Comparison of ENCODE assay signal across 10 cellular contexts in genomic region chr1:155938220-155938627, GRCh38. TPM values are rescaled to one million over a fixed set of nuclear protein-coding genes. Genes with fewer than 3 reads are reported as not detected.
A peak's percentile ranks its signal among the peaks of the same experiment; 100 is the strongest.
DNase-seq lines count a peak whose midpoint lies in the region; ATAC-seq and TF ChIP-seq lines count a peak whose summit lies in the region.
"Had no signal": no experiment of that assay in that cellular context is flagged by ENCODE, and none has a peak within 500 bp of the region (broad histone marks: within the 10 kb centered on the region; RNA-seq: fewer than 3 reads in every experiment).

No MANE protein-coding gene starts in this region.

- H3K9me3 ChIP-seq in lower lobe of right lung = no peaks in the 10 kb centered on the region
- H3K9me3 ChIP-seq in aorta (ENCODE audit: control insufficient read depth, low read length) = no peaks in the 10 kb centered on the region

- no peaks in the 10 kb centered on the region for H3K9me3 Mint-ChIP-seq in activated CD4-positive, alpha-beta T cell treated with anti-CD3 and anti-CD28 coated beads, Interleukin-2, amount 10 ng/mL, durations not matched to agents 24 days and 14 days
- H3K9me3 Mint-ChIP-seq: dendritic cell treated with granulocyte-macrophage colony-stimulating factor and Interleukin-4, amounts not matched to agents 40 ng/mL and 50 ng/mL, for 4 days had no signal

- H3K27ac ChIP-seq in lower lobe of right lung (no peak overlapping the region), aorta (ENCODE audit: low read depth in 1 of 2, low read length in 2 of 2) (peak overlapping the region in 1 of 2 donors; percentile 50)

- no peak for ATAC-seq in lower lobe of right lung
- ATAC-seq in aorta (ENCODE audit: low FRiP score) = peak; percentile 57
- no peak for ATAC-seq in HG03460 (IDR thresholded peaks at IDR 0.05; ENCODE audit: unreplicated experiment)

- DNase-seq in activated CD4-positive, alpha-beta T cell treated with anti-CD3 and anti-CD28 coated beads, Interleukin-2, amount 10 ng/mL, durations not matched to agents 24 days and 14 days = peak; percentile 84
- no peak for DNase-seq in activated CD4-positive, alpha-beta T cell treated with anti-CD3 and anti-CD28 coated beads for 1 hour
- DNase-seq in RKO (ENCODE audit: low spot score) (peak; percentile 79), choroid plexus epithelial cell (ENCODE audit: low read depth) (peak; percentile 83), lower lobe of right lung (no peak), aorta (no peak)

- H3K4me3 ChIP-seq in choroid plexus epithelial cell (ENCODE audit: low read depth, low read length) (no peak overlapping the region), lower lobe of right lung (no peak overlapping the region), aorta (ENCODE audit: low read length in 2 of 2) (no peak overlapping the region)

- H3K27me3 Mint-ChIP-seq in activated CD4-positive, alpha-beta T cell treated with anti-CD3 and anti-CD28 coated beads, Interleukin-2, amount 10 ng/mL, durations not matched to agents 24 days and 14 days = no peaks in the 10 kb centered on the region
- H3K27me3 Mint-ChIP-seq: dendritic cell treated with granulocyte-macrophage colony-stimulating factor and Interleukin-4, amounts not matched to agents 40 ng/mL and 50 ng/mL, for 4 days had no signal

- H3K27ac Mint-ChIP-seq in activated CD4-positive, alpha-beta T cell treated with anti-CD3 and anti-CD28 coated beads, Interleukin-2, amount 10 ng/mL, durations not matched to agents 24 days and 14 days = peak overlapping the region; percentile 7
- H3K27ac Mint-ChIP-seq: dendritic cell treated with granulocyte-macrophage colony-stimulating factor and Interleukin-4, amounts not matched to agents 40 ng/mL and 50 ng/mL, for 4 days had no signal

- H3K27me3 ChIP-seq in lower lobe of right lung (ENCODE audit: low read depth) = no peaks in the 10 kb centered on the region
- H3K27me3 ChIP-seq in aorta (ENCODE audit: control insufficient read depth in 1 of 2, insufficient read depth in 2 of 2, low read length in 1 of 2) = no peaks in the 10 kb centered on the region

- peaks cover 7% of the 10 kb centered on the region for H3K36me3 Mint-ChIP-seq in activated CD4-positive, alpha-beta T cell treated with anti-CD3 and anti-CD28 coated beads, Interleukin-2, amount 10 ng/mL, durations not matched to agents 24 days and 14 days (ENCODE audit: low read depth)

- peaks cover 30% of the 10 kb centered on the region for H3K4me1 Mint-ChIP-seq in activated CD4-positive, alpha-beta T cell treated with anti-CD3 and anti-CD28 coated beads, Interleukin-2, amount 10 ng/mL, durations not matched to agents 24 days and 14 days

- H3K36me3 ChIP-seq in lower lobe of right lung (peaks cover 4% of the 10 kb centered on the region), aorta (ENCODE audit: control insufficient read depth in 1 of 2, insufficient read depth in 2 of 2, low read length in 1 of 2) (no peaks in the 10 kb centered on the region)

- H3K4me3 Mint-ChIP-seq in activated CD4-positive, alpha-beta T cell treated with anti-CD3 and anti-CD28 coated beads, Interleukin-2, amount 10 ng/mL, durations not matched to agents 24 days and 14 days = no peak overlapping the region
- H3K4me3 Mint-ChIP-seq: dendritic cell treated with granulocyte-macrophage colony-stimulating factor and Interleukin-4, amounts not matched to agents 40 ng/mL and 50 ng/mL, for 4 days had no signal

- intact Hi-C loops in activated CD4-positive, alpha-beta T cell treated with anti-CD3 and anti-CD28 coated beads, Interleukin-2, amount 10 ng/mL, durations not matched to agents 24 days and 14 days (cut with micrococcal nuclease) = loop anchor here (1.0 kb wide), 2 partner anchors 8 to 51 kb away; no protein-coding TSS in a partner anchor
- intact Hi-C loops in lower lobe of right lung (cut with DNase I) = no loop called here
- intact Hi-C loops in aorta (cut with DNase I) = loop anchor here (1.0 to 5.0 kb wide), 3 partner anchors 51 to 129 kb away; no protein-coding TSS in a partner anchor

- TF ChIP-seq CTCF in LNCAP (IDR thresholded peaks at IDR 0.05) = peak; percentile 63
- TF ChIP-seq CTCF in choroid plexus epithelial cell (conservative IDR thresholded peaks at IDR 0.05; ENCODE audit: low read depth, low read length) = peak; percentile 78
- TF ChIP-seq CTCF in lower lobe of right lung (IDR thresholded peaks at IDR 0.05) = peak; percentile 61

- peaks cover 52% of the 10 kb centered on the region for H3K4me1 ChIP-seq in lower lobe of right lung
- peaks cover 0 to 2% of the 10 kb centered on the region in 2 donors for H3K4me1 ChIP-seq in aorta (ENCODE audit: control insufficient read depth in 1 of 2, insufficient read depth in 2 of 2, low read length in 2 of 2)

- 0% methylated on average over 1 of the region's 1 CpG for WGBS in aorta, 2 donors

RNA-seq across cellular contexts. Expression of gene RXFP4, which starts 3.2 kb away (rescaled TPM):
- total RNA-seq in activated CD4-positive, alpha-beta T cell treated with anti-CD3 and anti-CD28 coated beads, Interleukin-2, amount 10 ng/mL, durations not matched to agents 24 days and 14 days = not detected in 2 replicates
- not detected for total RNA-seq in lower lobe of right lung
- not detected for total RNA-seq in aorta
- polyA plus RNA-seq in aorta = not detected
- total RNA-seq: urinary bladder had no signal

RNA-seq across cellular contexts. Expression of gene KHDC4, which starts 4.0 kb away (rescaled TPM):
- total RNA-seq in activated CD4-positive, alpha-beta T cell treated with anti-CD3 and anti-CD28 coated beads, Interleukin-2, amount 10 ng/mL, durations not matched to agents 24 days and 14 days = 82.9 and 92.2 TPM in 2 replicates
- total RNA-seq in lower lobe of right lung = 42.8 TPM
- total RNA-seq in aorta = 10 to 100 TPM; 47.0 to 60.5 TPM
- polyA plus RNA-seq in aorta = 10 to 100 TPM in 1 of 2 donors, 1 to 10 TPM in 1; 6.8 to 49.5 TPM

RNA-seq across cellular contexts. Expression of gene RIT1, which starts 27.1 kb away (rescaled TPM):
- 17.9 and 21.7 TPM in 2 replicates for total RNA-seq in activated CD4-positive, alpha-beta T cell treated with anti-CD3 and anti-CD28 coated beads, Interleukin-2, amount 10 ng/mL, durations not matched to agents 24 days and 14 days
- total RNA-seq in lower lobe of right lung (56.4 TPM), aorta (10 to 100 TPM; 49.6 to 49.9 TPM)
- 10 to 100 TPM; 16.4 to 19.0 TPM for polyA plus RNA-seq in aorta

RNA-seq across cellular contexts. Expression of gene ARHGEF2, which starts 40.1 kb away (rescaled TPM):
- 189 and 198 TPM in 2 replicates for total RNA-seq in activated CD4-positive, alpha-beta T cell treated with anti-CD3 and anti-CD28 coated beads, Interleukin-2, amount 10 ng/mL, durations not matched to agents 24 days and 14 days
- 252 TPM for total RNA-seq in lower lobe of right lung
- 100 to 1,000 TPM; 175 to 217 TPM for total RNA-seq in aorta
- polyA plus RNA-seq in aorta = 10 to 100 TPM; 58.3 to 58.9 TPM

Comparison
In these comparisons a context has a peak if more than half of its experiments do, and no peak if none do; other contexts are left out.
1. DNase-seq: peak in activated CD4-positive, alpha-beta T cell treated with anti-CD3 and anti-CD28 coated beads, Interleukin-2, amount 10 ng/mL, durations not matched to agents 24 days and 14 days (single experiment), RKO (single experiment) and choroid plexus epithelial cell (single experiment); none in activated CD4-positive, alpha-beta T cell treated with anti-CD3 and anti-CD28 coated beads for 1 hour (single experiment), lower lobe of right lung (single experiment) and aorta (0 of 2).
2. Peak in every context shown above with its lines, with median percentiles within 50 percentile points of each other: CTCF ChIP-seq.